In genomic region chr5:138542120-138542955, GRCh38 we compare ENCODE assay signal across 7 cellular contexts. TPM values are rescaled to one million over a fixed set of nuclear protein-coding genes. Genes with fewer than 3 reads are reported as not detected.
DNase-seq lines count a peak whose midpoint lies in the region; ATAC-seq and TF ChIP-seq lines count a peak whose summit lies in the region.

No MANE protein-coding gene starts in this region.

- no peaks in the 10 kb centered on the region for H3K36me3 ChIP-seq in uterus

- ATAC-seq in GM19455 (IDR thresholded peaks at IDR 0.05; ENCODE audit: unreplicated experiment), result peak; percentile 40

- peak overlapping the region; percentile 94 to 95 for H3K27ac ChIP-seq in uterus

- H3K27me3 ChIP-seq in uterus, result no peaks in the 10 kb centered on the region

- H3K4me3 ChIP-seq in NB4 (ENCODE audit: low read depth, low read length), result peak overlapping the region; percentile 91
- H3K4me3 ChIP-seq in cardiac fibroblast (replicated peaks in 1 of 2; ENCODE audit: low read depth in 2 of 2, low read length in 2 of 2), result peak overlapping the region; percentile 99
- peak overlapping the region; percentile 72 to 94 for H3K4me3 ChIP-seq in uterus

- intact Hi-C loops in uterus (cut with DNase I; ENCODE audit: low total_unique reads), result no loop called here

- peaks cover 8 to 17% of the 10 kb centered on the region in 2 donors for H3K4me1 ChIP-seq in uterus

- TF ChIP-seq POLR2A in NB4 (IDR thresholded peaks at IDR 0.05; ENCODE audit: extremely low read depth, insufficient read length), result no peak
- TF ChIP-seq POLR2A in uterus (IDR thresholded peaks at IDR 0.05), result no peak

- no peaks in the 10 kb centered on the region for H3K9me3 ChIP-seq in uterus

- DNase-seq in NB4 (ENCODE audit: low read depth) (peak; percentile 43), cardiac fibroblast (ENCODE audit: low read depth in 2 of 2) (peak in 1 of 2 donors; percentile 15), lung microvascular endothelial cell (ENCODE audit: low read depth in 2 of 2) (peak; percentile 24 to 33), uterus (no peak), DMS114 treated with DMSO at 0.1 percent for 48 hours (lab: John Stamatoyannopoulos, UW; ENCODE audit: unreplicated experiment) (no peak), iPS-NIHi11 (ENCODE audit: low spot score) (no peak)

- no peak for TF ChIP-seq CTCF in NB4 (IDR thresholded peaks at IDR 0.05; ENCODE audit: low read depth, low read length)
- TF ChIP-seq CTCF in cardiac fibroblast (IDR thresholded peaks at IDR 0.05; ENCODE audit: low read depth, low read length), result no peak
- TF ChIP-seq CTCF in uterus (IDR thresholded peaks at IDR 0.05), result no peak

RNA-seq across cellular contexts. Expression of gene ETF1, which starts 0.7 kb away (rescaled TPM):
- total RNA-seq in lung microvascular endothelial cell, result 71.3 and 76.0 TPM in 2 replicates
- total RNA-seq in uterus, result 100 to 1,000 TPM in 2 of 4 donors, 10 to 100 TPM in 2; 40.9 to 129 (median 87.8) TPM

RNA-seq across cellular contexts. Expression of gene HSPA9, which starts 32.9 kb away (rescaled TPM):
- 156 and 187 TPM in 2 replicates for total RNA-seq in lung microvascular endothelial cell
- total RNA-seq in uterus, result 100 to 1,000 TPM; 128 to 254 (median 154) TPM

Comparison
In these comparisons a context has a peak if more than half of its experiments do, and no peak if none do; other contexts are left out.
1. DNase-seq: peak in NB4 (single experiment) and lung microvascular endothelial cell (2 of 2); none in uterus (0 of 2), DMS114 treated with DMSO at 0.1 percent for 48 hours (single experiment) and iPS-NIHi11 (single experiment).
2. Peak in every context shown above with its lines, with median percentiles within 50 percentile points of each other: H3K4me3 ChIP-seq.